ENCODE assay signal across 9 cellular contexts in genomic region chr9:76369583-76369982, GRCh38. TPM values are rescaled to one million over a fixed set of nuclear protein-coding genes. Genes with fewer than 3 reads are reported as not detected.
DNase-seq lines count a peak whose midpoint lies in the region; ATAC-seq and TF ChIP-seq lines count a peak whose summit lies in the region.
"Had no signal": no experiment of that assay in that cellular context is flagged by ENCODE, and none has a peak within 500 bp of the region (broad histone marks: within the 10 kb centered on the region; RNA-seq: fewer than 3 reads in every experiment).

No MANE protein-coding gene starts in this region.

- H3K4me3 ChIP-seq in AG04450 (ENCODE audit: low read depth, low read length) (no peak overlapping the region), endodermal cell (ENCODE audit: low read length) (no peak overlapping the region), psoas muscle (no peak overlapping the region)

- CTCF ChIA-PET in AG04450 (lab: Charles Lee), result interaction anchor here (1.3 to 1.7 kb wide), 3 partner anchors 15 to 67 kb away, joined by 3 to 7 read pairs (median 4); partner anchors contain the start of gene RFK

- intact Hi-C loops in psoas muscle (cut with DNase I), result no loop called here

- H3K4me3 Mint-ChIP-seq in endodermal cell, result no peak overlapping the region

- ATAC-seq in HG02642 (IDR thresholded peaks at IDR 0.05; ENCODE audit: poor library complexity, unreplicated experiment), result peak; percentile 46
- ATAC-seq in HG03139 (IDR thresholded peaks at IDR 0.05; ENCODE audit: unreplicated experiment), result no peak
- ATAC-seq in psoas muscle, result no peak
- no peak for ATAC-seq in HG02763 (IDR thresholded peaks at IDR 0.05; ENCODE audit: unreplicated experiment)

- peaks cover 23% of the 10 kb centered on the region for H3K4me1 ChIP-seq in endodermal cell (ENCODE audit: control insufficient read depth, insufficient read depth, low read length)
- no peaks in the 10 kb centered on the region for H3K4me1 ChIP-seq in psoas muscle

- TF ChIP-seq CTCF in AG04450 (IDR thresholded peaks at IDR 0.05; ENCODE audit: low read depth, low read length), result no peak
- no peak for TF ChIP-seq CTCF in endodermal cell (conservative IDR thresholded peaks at IDR 0.05)
- no peak for TF ChIP-seq CTCF in psoas muscle (IDR thresholded peaks at IDR 0.05)

- peak overlapping the region; percentile 80 for H3K27ac Mint-ChIP-seq in endodermal cell

- POLR2A ChIA-PET in AG04450 (lab: Yijun Ruan, JAX), result interaction anchor here (1.0 kb wide), 1 partner anchor 25 kb away, joined by 6 read pairs; the partner anchor contains the start of gene RFK

- no peaks in the 10 kb centered on the region for H3K27me3 Mint-ChIP-seq in endodermal cell (ENCODE audit: insufficient read depth)

- H3K9me3 ChIP-seq in AG04450 (ENCODE audit: control insufficient read depth, insufficient read depth, low read length), result no peaks in the 10 kb centered on the region
- H3K9me3 ChIP-seq in endodermal cell (ENCODE audit: control insufficient read depth, low read length), result no peaks in the 10 kb centered on the region
- no peaks in the 10 kb centered on the region for H3K9me3 ChIP-seq in psoas muscle

- H3K27me3 ChIP-seq in AG04450 (ENCODE audit: control insufficient read depth, insufficient read depth, low read length) (no peaks in the 10 kb centered on the region), endodermal cell (ENCODE audit: control insufficient read depth, insufficient read depth, low read length, poor library complexity, severe bottlenecking) (no peaks in the 10 kb centered on the region), psoas muscle (ENCODE audit: insufficient read depth in 3 of 3, low read length in 2 of 3) (no peaks in the 10 kb centered on the region)

- no peak overlapping the region for H3K9ac ChIP-seq in endodermal cell (ENCODE audit: extremely low read depth, low read length, poor library complexity, severe bottlenecking)

- H3K27ac ChIP-seq in AG04450 (ENCODE audit: low read depth, low read length) (peak overlapping the region; percentile 11), endodermal cell (ENCODE audit: low read depth, low read length) (no peak overlapping the region), psoas muscle (no peak overlapping the region)

- no peaks in the 10 kb centered on the region for H3K36me3 Mint-ChIP-seq in endodermal cell (ENCODE audit: low read depth)

- H3K36me3 ChIP-seq in endodermal cell (ENCODE audit: control insufficient read depth, insufficient read depth, low read length) (no peaks in the 10 kb centered on the region), psoas muscle (ENCODE audit: insufficient read depth in 1 of 2, low read depth in 1 of 2) (no peaks in the 10 kb centered on the region)

- WGBS in endodermal cell (ENCODE audit: insufficient coverage in 1 of 2, insufficient read length in 1 of 2), 2 experiments, result 68 to 79% methylated on average over 3 to 4 of the region's 4 CpGs
- 40 to 43% (median 41%) methylated on average over 4 of the region's 4 CpGs for WGBS in psoas muscle, 3 donors

- H3K9me3 Mint-ChIP-seq in endodermal cell, result no peaks in the 10 kb centered on the region

- H3K4me1 Mint-ChIP-seq in endodermal cell, result peaks cover 41% of the 10 kb centered on the region

- DNase-seq in AG04450 (ENCODE audit: low read depth, low spot score) (peak; percentile 11), NCI-H2227 treated with DMSO at 0.1 percent for 48 hours (lab: John Stamatoyannopoulos, UW) (peak; percentile 57), endodermal cell (peak; percentile 68), T-helper 1 cell (no peak), psoas muscle (no peak)
- DNase-seq: NCI-H446 treated with DMSO at 0.1 percent for 48 hours had no signal

RNA-seq across cellular contexts. Expression of gene RFK, which starts 24.6 kb away (rescaled TPM):
- polyA plus RNA-seq in AG04450 (2011; rRNA removed) (20.3 and 29.2 TPM in 2 replicates), psoas muscle (10 to 100 TPM; 12.1 to 28.0 (median 23.0) TPM)
- 4.9 and 9.7 TPM in 2 replicates for polyA minus RNA-seq in AG04450 (2011; rRNA and poly(A)+ RNA removed)
- total RNA-seq in endodermal cell (10 to 100 TPM; 16.5 to 17.4 TPM), psoas muscle (10 to 100 TPM; 12.4 to 18.1 (median 15.1) TPM)
- polyA plus RNA-seq in endodermal cell (2013, experiment 1 of 2), result 22.9 TPM
- 21.8 TPM for polyA plus RNA-seq in endodermal cell (2013, experiment 2 of 2)

Comparison
In these comparisons a context has a peak if more than half of its experiments do, and no peak if none do; other contexts are left out.
1. DNase-seq: peak in AG04450 (single experiment), NCI-H2227 treated with DMSO at 0.1 percent for 48 hours (single experiment) and endodermal cell (single experiment); none in T-helper 1 cell (0 of 5) and psoas muscle (0 of 2).